Comparison of ENCODE assay signal across 11 cellular contexts in genomic region chr6:86205980-86206379, GRCh38.
"Had no signal": no experiment of that assay in that cellular context is flagged by ENCODE, and none has a peak within 500 bp of the region (broad histone marks: within the 10 kb centered on the region; RNA-seq: fewer than 3 reads in every experiment).

No MANE protein-coding gene starts in this region.

- H3K9me3 ChIP-seq: HAP-1 had no signal

- H3K4me1 ChIP-seq: HAP-1 had no signal

- DNase-seq: GM23248, GOT3, H7, H9, HCEC 1CT, HFFc6 had no signal

- ATAC-seq: GM23338, HCT116 had no signal

- FAIRE-seq: H1, H54 had no signal

- H3K9ac ChIP-seq: GM23248 had no signal

- H3K36me3 ChIP-seq: HAP-1 had no signal

- H3K27ac ChIP-seq: GM23248 had no signal

- H3K4me3 ChIP-seq: GM23248, GM23338, HAP-1 had no signal
